ENCODE assay signal across 9 cellular contexts in the genomic region with DNA sequence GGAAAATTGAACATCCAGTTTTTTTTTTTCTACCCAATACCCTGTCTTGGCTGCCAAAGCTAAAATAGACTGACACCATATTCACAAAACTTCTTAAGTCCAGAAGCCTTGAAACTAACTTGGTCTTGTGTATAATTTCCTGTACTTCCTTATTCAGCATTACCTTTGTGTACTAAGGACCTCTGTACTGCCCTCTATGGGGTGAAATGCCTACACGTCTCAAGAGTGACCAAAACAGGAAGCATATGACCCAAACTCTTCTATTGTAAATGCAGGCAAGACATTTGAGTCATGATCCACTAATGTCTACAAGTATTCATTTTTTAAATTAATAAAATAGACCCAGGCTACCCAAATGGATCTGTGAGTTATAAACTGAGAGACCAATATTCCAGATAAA. TPM values are rescaled to one million over a fixed set of nuclear protein-coding genes. Genes with fewer than 3 reads are reported as not detected.
DNase-seq lines count a peak whose midpoint lies in the region; ATAC-seq and TF ChIP-seq lines count a peak whose summit lies in the region.
"Had no signal": no experiment of that assay in that cellular context is flagged by ENCODE, and none has a peak within 500 bp of the region (broad histone marks: within the 10 kb centered on the region; RNA-seq: fewer than 3 reads in every experiment).

No MANE protein-coding gene starts in this region.

- intact Hi-C loops in stomach (cut with DNase I; ENCODE audit: low total_unique reads) = no loop called here

- peaks cover 8 to 13% of the 10 kb centered on the region in 2 donors for H3K9me3 Mint-ChIP-seq in activated naive CD4-positive, alpha-beta T cell treated with anti-CD3 and anti-CD28 coated beads, Interleukin-2, amount 50 U/mL, for 72 hours

- TF ChIP-seq POLR2A in NB4 (IDR thresholded peaks at IDR 0.05; ENCODE audit: extremely low read depth, insufficient read length) (no peak), stomach (IDR thresholded peaks at IDR 0.05) (no peak)

- WGBS in stomach, 5 donors = 15 to 32% (median 21%) methylated on average over 1 of the region's 1 CpG

- no peaks in the 10 kb centered on the region for H3K36me3 Mint-ChIP-seq in activated naive CD4-positive, alpha-beta T cell treated with anti-CD3 and anti-CD28 coated beads, Interleukin-2, amount 50 U/mL, for 72 hours

- peak; percentile 71 for DNase-seq in DMS53 (lab: John Stamatoyannopoulos, UW)
- peak; percentile 57 for DNase-seq in NB4 (ENCODE audit: low read depth)
- DNase-seq in epithelial cell of esophagus (ENCODE audit: low read depth) = peak; percentile 72
- DNase-seq in DMS79 treated with DMSO at 0.1 percent for 48 hours (lab: John Stamatoyannopoulos, UW) = no peak
- no peak for DNase-seq in activated naive CD4-positive, alpha-beta T cell treated with anti-CD3 and anti-CD28 coated beads, Interleukin-2, amount 50 U/mL, for 72 hours (ENCODE audit: low spot score in 2 of 2)
- no peak for DNase-seq in T-helper 9 cell
- no peak for DNase-seq in stomach

- peak; percentile 59 for ATAC-seq in GM21737 (IDR thresholded peaks at IDR 0.05; ENCODE audit: unreplicated experiment)
- no peak for ATAC-seq in activated naive CD4-positive, alpha-beta T cell treated with anti-CD3 and anti-CD28 coated beads, Interleukin-2, amount 50 U/mL, for 72 hours

- no peaks in the 10 kb centered on the region for H3K36me3 ChIP-seq in stomach

- no peaks in the 10 kb centered on the region for H3K27me3 ChIP-seq in stomach

- no peak overlapping the region for H3K27ac ChIP-seq in stomach

- H3K4me1 ChIP-seq in stomach = no peaks in the 10 kb centered on the region

- H3K4me3 ChIP-seq in NB4 (ENCODE audit: low read depth, low read length) (no peak overlapping the region), epithelial cell of esophagus (ENCODE audit: low read length) (no peak overlapping the region), stomach (no peak overlapping the region)

- TF ChIP-seq CTCF in NB4 (IDR thresholded peaks at IDR 0.05; ENCODE audit: low read depth, low read length) (peak; percentile 43), epithelial cell of esophagus (IDR thresholded peaks at IDR 0.05; ENCODE audit: insufficient read depth, low read depth, low read length, missing control alignments) (peak; percentile 53), stomach (IDR thresholded peaks at IDR 0.05) (peak in 1 of 7 experiments; percentile 6)

- no peaks in the 10 kb centered on the region for H3K9me3 ChIP-seq in stomach

- TF ChIP-seq EP300 in stomach (IDR thresholded peaks at IDR 0.05) = no peak

- no peak overlapping the region for H3K27ac Mint-ChIP-seq in activated naive CD4-positive, alpha-beta T cell treated with anti-CD3 and anti-CD28 coated beads, Interleukin-2, amount 50 U/mL, for 72 hours

RNA-seq across cellular contexts. Expression of gene HMGCLL1, which starts 50.4 kb away (rescaled TPM):
- total RNA-seq in activated naive CD4-positive, alpha-beta T cell treated with anti-CD3 and anti-CD28 coated beads, Interleukin-2, amount 50 U/mL, for 72 hours = not detected
- 1 to 10 TPM in 1 of 5 donors, under 1 TPM in 1, not detected in 3; 0.45 to 3.3 TPM for total RNA-seq in stomach
- polyA plus RNA-seq in stomach = 1 to 10 TPM in 1 of 3 donors, under 1 TPM in 2; 0.10 to 1.4 (median 0.68) TPM
- total RNA-seq: glomerular endothelial cell had no signal

Comparison
In these comparisons a context has a peak if more than half of its experiments do, and no peak if none do; other contexts are left out.
1. DNase-seq: peak in DMS53 (single experiment), NB4 (single experiment) and epithelial cell of esophagus (single experiment); none in DMS79 treated with DMSO at 0.1 percent for 48 hours (single experiment), activated naive CD4-positive, alpha-beta T cell treated with anti-CD3 and anti-CD28 coated beads, Interleukin-2, amount 50 U/mL, for 72 hours (0 of 2), T-helper 9 cell (single experiment) and stomach (single experiment).